ENCODE assay signal across 24 cellular contexts in genomic region chr2:170695546-170695925, GRCh38. TPM values are rescaled to one million over a fixed set of nuclear protein-coding genes. Genes with fewer than 3 reads are reported as not detected.
DNase-seq lines count a peak whose midpoint lies in the region; ATAC-seq and TF ChIP-seq lines count a peak whose summit lies in the region.
"Had no signal": no experiment of that assay in that cellular context is flagged by ENCODE, and none has a peak within 500 bp of the region (broad histone marks: within the 10 kb centered on the region; RNA-seq: fewer than 3 reads in every experiment).

No MANE protein-coding gene starts in this region.

- no peaks in the 10 kb centered on the region for H3K36me3 Mint-ChIP-seq in endodermal cell (ENCODE audit: low read depth)
- H3K36me3 Mint-ChIP-seq in nephron progenitor cell (ENCODE audit: low read depth) = no peaks in the 10 kb centered on the region
- H3K36me3 Mint-ChIP-seq in GM23338 (ENCODE audit: low read depth) = no peaks in the 10 kb centered on the region
- H3K36me3 Mint-ChIP-seq: CD4-positive, CD25-positive, alpha-beta regulatory T cell had no signal

- no peaks in the 10 kb centered on the region for H4K20me1 ChIP-seq in Loucy (ENCODE audit: insufficient read depth, low read length, poor library complexity, severe bottlenecking)
- no peaks in the 10 kb centered on the region for H4K20me1 ChIP-seq in GM23338 (replicated peaks; ENCODE audit: insufficient read depth)
- H4K20me1 ChIP-seq: BLaER1 had no signal

- H3K27me3 Mint-ChIP-seq in endodermal cell (ENCODE audit: insufficient read depth) = no peaks in the 10 kb centered on the region
- no peaks in the 10 kb centered on the region for H3K27me3 Mint-ChIP-seq in nephron progenitor cell (ENCODE audit: low read depth, poor library complexity)
- peaks cover 9% of the 10 kb centered on the region for H3K27me3 Mint-ChIP-seq in GM23338 (ENCODE audit: insufficient read depth, low read depth, poor library complexity)
- H3K27me3 Mint-ChIP-seq: CD4-positive, CD25-positive, alpha-beta regulatory T cell had no signal

- H3K27ac ChIP-seq in HEK293 (ENCODE audit: extremely low read depth, low read depth, low read length) (no peak overlapping the region), endodermal cell (ENCODE audit: low read depth, low read length) (peak overlapping the region; percentile 2), GM23338 (ENCODE audit: low read depth) (no peak overlapping the region)
- H3K27ac ChIP-seq: BLaER1 had no signal

- H3K9me3 ChIP-seq in HEK293 (ENCODE audit: control insufficient read depth, insufficient read depth, low read depth, low read length) = no peaks in the 10 kb centered on the region
- no peaks in the 10 kb centered on the region for H3K9me3 ChIP-seq in Loucy (ENCODE audit: insufficient read depth, low read depth, low read length)
- no peaks in the 10 kb centered on the region for H3K9me3 ChIP-seq in endodermal cell (ENCODE audit: control insufficient read depth, low read length)
- H3K9me3 ChIP-seq: BLaER1, SJSA1 had no signal

- no peaks in the 10 kb centered on the region for H3K36me3 ChIP-seq in HEK293 (ENCODE audit: control insufficient read depth in 2 of 2, insufficient read depth in 1 of 2, low read length in 2 of 2)
- H3K36me3 ChIP-seq in Loucy (ENCODE audit: insufficient read depth, low read length) = no peaks in the 10 kb centered on the region
- H3K36me3 ChIP-seq in endodermal cell (ENCODE audit: control insufficient read depth, insufficient read depth, low read length) = no peaks in the 10 kb centered on the region
- no peaks in the 10 kb centered on the region for H3K36me3 ChIP-seq in GM23338 (ENCODE audit: insufficient read depth)
- H3K36me3 ChIP-seq: BLaER1, SJSA1 had no signal

- peak overlapping the region; percentile 79 for H3K27ac Mint-ChIP-seq in endodermal cell
- peak overlapping the region; percentile 52 for H3K27ac Mint-ChIP-seq in nephron progenitor cell
- no peak overlapping the region for H3K27ac Mint-ChIP-seq in GM23338
- H3K27ac Mint-ChIP-seq: CD4-positive, CD25-positive, alpha-beta regulatory T cell had no signal

- H3K9me2 ChIP-seq in Loucy (replicated peaks; ENCODE audit: low read depth, low read length) (no peaks in the 10 kb centered on the region), GM23338 (ENCODE audit: insufficient read depth) (no peaks in the 10 kb centered on the region)

- H3K9ac ChIP-seq in Loucy (ENCODE audit: low read depth, low read length, poor library complexity, severe bottlenecking) (no peak overlapping the region), endodermal cell (ENCODE audit: extremely low read depth, low read length, poor library complexity, severe bottlenecking) (no peak overlapping the region)
- H3K9ac ChIP-seq: BLaER1 had no signal

- H3K4me3 ChIP-seq in HEK293 (ENCODE audit: low read depth, low read length) (no peak overlapping the region), Loucy (ENCODE audit: low read length, poor library complexity, severe bottlenecking) (no peak overlapping the region), endodermal cell (ENCODE audit: low read length) (no peak overlapping the region), GM23338 (no peak overlapping the region)
- H3K4me3 ChIP-seq: BLaER1, SJSA1 had no signal

- DNase-seq in endodermal cell (no peak), nephron progenitor cell (no peak), left lobe of liver (ENCODE audit: low spot score) (no peak), putamen (ENCODE audit: low spot score) (no peak), GM23338 (ENCODE audit: low spot score) (no peak)
- DNase-seq in activated CD4-positive, alpha-beta T cell treated with anti-CD3 and anti-CD28 coated beads, Interleukin-2, amount 50 U/mL, for 1 hour = no peak
- DNase-seq: CD4-positive, CD25-positive, alpha-beta regulatory T cell; KG1; MM.1S; NCI-H1048; NCI-H1694 treated with DMSO at 0.1 percent for 48 hours; NCI-H82; NK-92 treated with Interleukin-12 subunit alpha and Interleukin-12 subunit beta, amount 100 ng/mL, for 24 hours; PC-3; T-helper 1 cell had no signal

- no peak overlapping the region for H2AFZ ChIP-seq in Loucy (ENCODE audit: low read length)
- H2AFZ ChIP-seq in GM23338 = no peak overlapping the region

- H3K4me1 ChIP-seq in HEK293 (ENCODE audit: control insufficient read depth, insufficient read depth, low read length) (peaks cover 8% of the 10 kb centered on the region; the same call in 1 of the 2 replicates), Loucy (ENCODE audit: insufficient read depth, low read length, poor library complexity, severe bottlenecking) (peaks cover 17% of the 10 kb centered on the region), endodermal cell (ENCODE audit: control insufficient read depth, insufficient read depth, low read length) (peaks cover 11% of the 10 kb centered on the region), GM23338 (ENCODE audit: insufficient read depth) (peaks cover 13% of the 10 kb centered on the region)
- H3K4me1 ChIP-seq: BLaER1 had no signal

- TF ChIP-seq CTCF in HEK293 (tag by site-specific recombination; IDR thresholded peaks at IDR 0.05) = no peak
- TF ChIP-seq CTCF in Loucy (conservative IDR thresholded peaks at IDR 0.05; ENCODE audit: low read length) = no peak
- TF ChIP-seq CTCF in endodermal cell (conservative IDR thresholded peaks at IDR 0.05) = no peak
- no peak for TF ChIP-seq CTCF in nephron progenitor cell (IDR thresholded peaks at IDR 0.05)
- no peak for TF ChIP-seq CTCF in GM23338 (conservative IDR thresholded peaks at IDR 0.05; ENCODE audit: low read depth in 2 of 2)

- H3K9me3 Mint-ChIP-seq in endodermal cell (no peaks in the 10 kb centered on the region), nephron progenitor cell (no peaks in the 10 kb centered on the region), GM23338 (no peaks in the 10 kb centered on the region; the same call in 2 of the 3 replicates)

- H3K4me3 Mint-ChIP-seq in endodermal cell (peak overlapping the region; percentile 24), nephron progenitor cell (peak overlapping the region; percentile 24), GM23338 (no peak overlapping the region)
- H3K4me3 Mint-ChIP-seq: CD4-positive, CD25-positive, alpha-beta regulatory T cell had no signal

- H3K4me1 Mint-ChIP-seq in endodermal cell = peaks cover 41% of the 10 kb centered on the region
- peaks cover 65% of the 10 kb centered on the region for H3K4me1 Mint-ChIP-seq in nephron progenitor cell
- H3K4me1 Mint-ChIP-seq in GM23338 = peaks cover 14% of the 10 kb centered on the region
- H3K4me1 Mint-ChIP-seq: CD4-positive, CD25-positive, alpha-beta regulatory T cell had no signal

- CTCF ChIA-PET in HEK293 (lab: Yijun Ruan, JAX) = interaction anchor here (1.5 kb wide), 1 partner anchor 121 kb away, joined by 8 read pairs; the partner anchor contains the start of gene GAD1

- H3F3A ChIP-seq in Loucy (ENCODE audit: low read depth) (no peaks in the 10 kb centered on the region), GM23338 (replicated peaks; ENCODE audit: low read depth) (no peaks in the 10 kb centered on the region)

- 61 to 67% methylated on average over 2 of the region's 3 CpGs for WGBS in endodermal cell (ENCODE audit: insufficient coverage in 1 of 2, insufficient read length in 1 of 2), 2 experiments

- H3K4me2 ChIP-seq in Loucy (ENCODE audit: low read depth, low read length, poor library complexity, severe bottlenecking) = peak overlapping the region; percentile 5
- H3K4me2 ChIP-seq in GM23338 = no peak overlapping the region
- H3K4me2 ChIP-seq: BLaER1 had no signal

- ATAC-seq in left lobe of liver = no peak
- ATAC-seq in GM23338 = no peak
- ATAC-seq: PC-3, Right ventricle myocardium inferior had no signal

- H3K27me3 ChIP-seq in Loucy (ENCODE audit: insufficient read depth, low read length, poor library complexity, severe bottlenecking) = no peaks in the 10 kb centered on the region
- H3K27me3 ChIP-seq in endodermal cell (ENCODE audit: control insufficient read depth, insufficient read depth, low read length, poor library complexity, severe bottlenecking) = no peaks in the 10 kb centered on the region
- no peaks in the 10 kb centered on the region for H3K27me3 ChIP-seq in GM23338 (ENCODE audit: insufficient read depth)
- H3K27me3 ChIP-seq: BLaER1 had no signal

- POLR2A ChIA-PET in HEK293 (lab: Yijun Ruan, JAX) = no interaction called here

- no peaks in the 10 kb centered on the region for H3K79me2 ChIP-seq in Loucy (ENCODE audit: insufficient read depth, low read length)
- H3K79me2 ChIP-seq in GM23338 (replicated peaks; ENCODE audit: insufficient read depth) = no peaks in the 10 kb centered on the region

TF ChIP-seq in HEK293, 187 proteins besides CTCF, POLR2A, EP300 and RAD21 (continues in another document):
- TF ChIP-seq MEIS1 (CRISPR knock-in tag; IDR thresholded peaks at IDR 0.05; ENCODE audit: borderline replicate concordance) (no peak), MYNN (tag by site-specific recombination; IDR thresholded peaks at IDR 0.05; ENCODE audit: borderline replicate concordance) (no peak), ZNF132 (tag by site-specific recombination; IDR thresholded peaks at IDR 0.05; ENCODE audit: borderline replicate concordance) (no peak), ZNF621 (tag by site-specific recombination; IDR thresholded peaks at IDR 0.05) (no peak)

TF ChIP-seq in GM23338, 12 proteins besides CTCF, POLR2A, EP300 and RAD21 (continues in another document):
- TF ChIP-seq JUNB (IDR thresholded peaks at IDR 0.05; ENCODE audit: unreplicated experiment) = no peak

RNA-seq across cellular contexts. Expression of gene SP5, which starts 19.6 kb away (rescaled TPM):
- total RNA-seq in endodermal cell (100 to 1,000 TPM in 1 of 2 donors, 10 to 100 TPM in 1; 60.3 to 103 TPM), left lobe of liver (2.6 TPM)
- polyA plus RNA-seq in endodermal cell (2013, experiment 1 of 2) = 27.6 TPM
- 25.7 TPM for polyA plus RNA-seq in endodermal cell (2013, experiment 2 of 2)
- 0.21 TPM in 1 of 2 replicates, not detected in the other for total RNA-seq in GM23338 (2014; rRNA removed; shearing (Covaris generic))
- 0.32 and 0.42 TPM in 2 replicates for polyA plus RNA-seq in GM23338 (2016; fragmentation: Nextera tagmentation; extraction: Ambion mirVana)
- total RNA-seq: CD4-positive, CD25-positive, alpha-beta regulatory T cell; H4; HT1080; RPMI7951 had no signal
- polyA plus RNA-seq: AG04450; CD4-positive, CD25-positive, alpha-beta regulatory T cell had no signal

Comparison
In these comparisons a context has a peak if more than half of its experiments do, and no peak if none do; other contexts are left out.
1. RNA of gene SP5, which starts 19.6 kb away (total RNA-seq): 60.3 to 103 TPM in endodermal cell; 2.6 TPM in left lobe of liver (single experiment) and 0.21 TPM in GM23338; every median in the first group is over 10 times any median in the second.